19 cellular contexts compared by ENCODE assay signal in the genomic region with DNA sequence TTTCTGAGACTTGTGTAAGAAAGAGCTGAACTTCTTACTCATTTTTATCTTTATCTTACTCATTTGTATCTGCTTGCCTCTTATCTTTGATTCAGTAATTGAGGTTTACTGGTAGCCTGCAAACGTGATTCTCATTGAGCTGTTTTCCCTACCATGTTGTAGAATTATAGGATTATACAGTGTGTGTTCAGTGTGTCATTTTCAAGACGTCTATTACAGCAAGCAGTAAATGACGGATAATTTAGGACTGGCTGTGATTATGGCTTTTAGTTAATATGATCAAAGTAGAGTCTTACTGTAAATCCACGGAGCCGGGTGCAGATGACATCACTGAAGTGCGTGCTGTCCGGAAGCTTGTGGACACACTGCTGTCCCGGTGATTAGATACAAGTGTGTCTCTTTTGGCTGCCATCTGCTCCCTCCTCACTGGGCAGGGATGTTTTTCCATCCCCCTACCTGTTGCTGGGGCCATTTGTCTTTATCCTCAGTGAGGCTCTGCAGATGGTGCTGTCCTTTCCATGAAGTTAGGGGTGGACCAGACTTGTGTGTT. TPM values are rescaled to one million over a fixed set of nuclear protein-coding genes. Genes with fewer than 3 reads are reported as not detected.
DNase-seq lines count a peak whose midpoint lies in the region; ATAC-seq and TF ChIP-seq lines count a peak whose summit lies in the region.
"Had no signal": no experiment of that assay in that cellular context is flagged by ENCODE, and none has a peak within 500 bp of the region (broad histone marks: within the 10 kb centered on the region; RNA-seq: fewer than 3 reads in every experiment).

No MANE protein-coding gene starts in this region.

- peaks cover 45% of the 10 kb centered on the region for H3K4me1 Mint-ChIP-seq in activated naive CD4-positive, alpha-beta T cell treated with anti-CD3 and anti-CD28 coated beads, Interleukin-2, amount 50 U/mL, for 24 hours
- peaks cover 24 to 48% of the 10 kb centered on the region in 2 donors for H3K4me1 Mint-ChIP-seq in stimulated activated naive B cell treated with anti-CD40 and anti-IgM and Interleukin-4, amounts not matched to agents 10 μg/mL and 1 μg/mL and 100 μg/mL, for 72 hours

- no peak for TF ChIP-seq POLR2A in Peyer's patch (IDR thresholded peaks at IDR 0.05)

- no peak overlapping the region for H3K4me3 Mint-ChIP-seq in activated naive CD4-positive, alpha-beta T cell treated with anti-CD3 and anti-CD28 coated beads, Interleukin-2, amount 50 U/mL, for 24 hours
- no peak overlapping the region for H3K4me3 Mint-ChIP-seq in stimulated activated naive B cell treated with anti-CD40 and anti-IgM and Interleukin-4, amounts not matched to agents 10 μg/mL and 1 μg/mL and 100 μg/mL, for 72 hours
- H3K4me3 Mint-ChIP-seq: activated CD4-positive, alpha-beta T cell treated with anti-CD3 and anti-CD28 coated beads, Interleukin-2, amount 10 ng/mL, durations not matched to agents 24 days and 14 days; naive thymus-derived CD4-positive, alpha-beta T cell; stimulated activated naive CD8-positive, alpha-beta T cell treated with anti-CD3 and anti-CD28 coated beads, Interleukin-15, Interleukin-2, amounts not matched to agents 100 ng/mL and 50 ng/mL, for 24 hours had no signal

- H3K9me3 ChIP-seq in Peyer's patch, result no peaks in the 10 kb centered on the region
- H3K9me3 ChIP-seq: colonic mucosa had no signal

- no peak for ATAC-seq in stimulated activated naive B cell treated with anti-CD40 and anti-IgM and Interleukin-4, amounts not matched to agents 10 μg/mL and 1 μg/mL and 100 μg/mL, for 72 hours (replicated peaks)
- ATAC-seq in HG02759 (IDR thresholded peaks at IDR 0.05; ENCODE audit: unreplicated experiment), result no peak
- ATAC-seq: naive thymus-derived CD4-positive, alpha-beta T cell; Right ventricle myocardium inferior had no signal

- peak overlapping the region; percentile 2 for H3K27ac Mint-ChIP-seq in activated naive CD4-positive, alpha-beta T cell treated with anti-CD3 and anti-CD28 coated beads, Interleukin-2, amount 50 U/mL, for 24 hours
- H3K27ac Mint-ChIP-seq in stimulated activated naive B cell treated with anti-CD40 and anti-IgM and Interleukin-4, amounts not matched to agents 10 μg/mL and 1 μg/mL and 100 μg/mL, for 72 hours, result peak overlapping the region; percentile 0
- H3K27ac Mint-ChIP-seq: stimulated activated naive CD8-positive, alpha-beta T cell treated with anti-CD3 and anti-CD28 coated beads, Interleukin-15, Interleukin-2, amounts not matched to agents 100 ng/mL and 50 ng/mL, for 24 hours had no signal

- H3K27me3 ChIP-seq in Peyer's patch, result no peaks in the 10 kb centered on the region
- H3K27me3 ChIP-seq: colonic mucosa had no signal

- TF ChIP-seq CTCF in Peyer's patch (IDR thresholded peaks at IDR 0.05), result no peak

- peaks cover 20% of the 10 kb centered on the region for H3K36me3 Mint-ChIP-seq in activated naive CD4-positive, alpha-beta T cell treated with anti-CD3 and anti-CD28 coated beads, Interleukin-2, amount 50 U/mL, for 24 hours
- peaks cover 38 to 58% of the 10 kb centered on the region in 2 donors for H3K36me3 Mint-ChIP-seq in stimulated activated naive B cell treated with anti-CD40 and anti-IgM and Interleukin-4, amounts not matched to agents 10 μg/mL and 1 μg/mL and 100 μg/mL, for 72 hours

- peaks cover 0 to 30% (median 4%) of the 10 kb centered on the region in 4 donors for H3K4me1 ChIP-seq in Peyer's patch
- H3K4me1 ChIP-seq: colonic mucosa had no signal

- H3K4me3 ChIP-seq in Peyer's patch, result no peak overlapping the region
- H3K4me3 ChIP-seq: colonic mucosa had no signal

- no peaks in the 10 kb centered on the region for H3K27me3 Mint-ChIP-seq in activated naive CD4-positive, alpha-beta T cell treated with anti-CD3 and anti-CD28 coated beads, Interleukin-2, amount 50 U/mL, for 24 hours
- no peaks in the 10 kb centered on the region for H3K27me3 Mint-ChIP-seq in stimulated activated naive B cell treated with anti-CD40 and anti-IgM and Interleukin-4, amounts not matched to agents 10 μg/mL and 1 μg/mL and 100 μg/mL, for 72 hours
- H3K27me3 Mint-ChIP-seq: activated CD4-positive, alpha-beta T cell treated with anti-CD3 and anti-CD28 coated beads, Interleukin-2, amount 10 ng/mL, durations not matched to agents 24 days and 14 days; naive thymus-derived CD4-positive, alpha-beta T cell; stimulated activated naive CD8-positive, alpha-beta T cell treated with anti-CD3 and anti-CD28 coated beads, Interleukin-15, Interleukin-2, amounts not matched to agents 100 ng/mL and 50 ng/mL, for 24 hours had no signal

- H3K36me3 ChIP-seq in Peyer's patch, result peaks cover 0 to 59% (median 0%) of the 10 kb centered on the region in 3 donors

- DNase-seq in activated naive CD4-positive, alpha-beta T cell treated with anti-CD3 and anti-CD28 coated beads, Interleukin-2, amount 50 U/mL, for 16 hours, result no peak
- peak in 2 of 3 donors; percentile 11 to 23 for DNase-seq in Peyer's patch
- peak; percentile 44 for DNase-seq in cerebellum (ENCODE audit: low spot score)
- no peak for DNase-seq in stimulated activated naive B cell treated with anti-CD40 and anti-IgM and Interleukin-4, amounts not matched to agents 10 μg/mL and 1 μg/mL and 100 μg/mL, for 72 hours
- no peak for DNase-seq in effector CD8-positive, alpha-beta T cell (lab: John Stamatoyannopoulos, UW)
- DNase-seq in hippocampal formation (lab: John Stamatoyannopoulos, UW), result no peak
- DNase-seq: activated CD4-positive, alpha-beta T cell treated with anti-CD3 and anti-CD28 coated beads, Interleukin-2, amount 10 ng/mL, durations not matched to agents 24 days and 14 days; colonic mucosa; naive thymus-derived CD4-positive, alpha-beta T cell; NCI-H1105; stimulated activated CD4-positive, alpha-beta T cell treated with anti-CD3 and anti-CD28 coated beads, Interleukin-12 subunit alpha, Interleukin-12 subunit beta, amount 100 ng/mL, for 4 hours had no signal

- H3K27ac ChIP-seq in Peyer's patch, result no peak overlapping the region
- H3K27ac ChIP-seq: colonic mucosa, epithelial cell of prostate, KMS-11 had no signal

- H3K9me3 Mint-ChIP-seq in activated naive CD4-positive, alpha-beta T cell treated with anti-CD3 and anti-CD28 coated beads, Interleukin-2, amount 50 U/mL, for 24 hours, result no peaks in the 10 kb centered on the region
- H3K9me3 Mint-ChIP-seq in stimulated activated naive B cell treated with anti-CD40 and anti-IgM and Interleukin-4, amounts not matched to agents 10 μg/mL and 1 μg/mL and 100 μg/mL, for 72 hours, result peaks cover 0 to 3% of the 10 kb centered on the region in 2 donors
- H3K9me3 Mint-ChIP-seq: activated CD4-positive, alpha-beta T cell treated with anti-CD3 and anti-CD28 coated beads, Interleukin-2, amount 10 ng/mL, durations not matched to agents 24 days and 14 days; stimulated activated naive CD8-positive, alpha-beta T cell treated with anti-CD3 and anti-CD28 coated beads, Interleukin-15, Interleukin-2, amounts not matched to agents 100 ng/mL and 50 ng/mL, for 24 hours had no signal

RNA-seq across cellular contexts. Expression of gene NELFCD, which starts 6.0 kb away (rescaled TPM):
- 10 to 100 TPM; 39.6 to 98.2 (median 65.1) TPM for total RNA-seq in Peyer's patch
- total RNA-seq in cerebellum, result 52.6 TPM

RNA-seq across cellular contexts. Expression of gene CTSZ, which starts 20.0 kb away (rescaled TPM):
- total RNA-seq in Peyer's patch, result 100 to 1,000 TPM in 3 of 4 donors, 10 to 100 TPM in 1; 78.4 to 310 (median 274) TPM
- total RNA-seq in cerebellum, result 14.1 TPM

RNA-seq across cellular contexts. Expression of gene TUBB1, which starts 32.2 kb away (rescaled TPM):
- not detected for total RNA-seq in Peyer's patch
- 1.2 TPM for total RNA-seq in cerebellum
- total RNA-seq: activated CD4-positive, alpha-beta T cell treated with anti-CD3 and anti-CD28 coated beads, Interleukin-2, amount 10 ng/mL, durations not matched to agents 24 days and 14 days; colonic mucosa; glomerular endothelial cell; lung microvascular endothelial cell had no signal

RNA-seq across cellular contexts. Expression of gene ATP5F1E, which starts 45.1 kb away (rescaled TPM):
- total RNA-seq in Peyer's patch, result 10 to 100 TPM; 20.6 to 34.0 (median 26.8) TPM
- 25.3 TPM for total RNA-seq in cerebellum

RNA-seq across cellular contexts. Expression of gene PRELID3B, which starts 55.5 kb away (rescaled TPM):
- total RNA-seq in Peyer's patch, result 100 to 1,000 TPM in 2 of 4 donors, 10 to 100 TPM in 2; 44.6 to 148 (median 86.5) TPM
- 51.7 TPM for total RNA-seq in cerebellum

Comparison
In these comparisons a context has a peak if more than half of its experiments do, and no peak if none do; other contexts are left out.
1. DNase-seq: peak in Peyer's patch (2 of 3) and cerebellum (single experiment); none in activated naive CD4-positive, alpha-beta T cell treated with anti-CD3 and anti-CD28 coated beads, Interleukin-2, amount 50 U/mL, for 16 hours (single experiment), stimulated activated naive B cell treated with anti-CD40 and anti-IgM and Interleukin-4, amounts not matched to agents 10 μg/mL and 1 μg/mL and 100 μg/mL, for 72 hours (single experiment), effector CD8-positive, alpha-beta T cell (single experiment) and hippocampal formation (0 of 2).